24 cellular contexts compared by ENCODE assay signal in genomic region chrX:71697466-71698298, GRCh38. TPM values are rescaled to one million over a fixed set of nuclear protein-coding genes. Genes with fewer than 3 reads are reported as not detected.
DNase-seq lines count a peak whose midpoint lies in the region; ATAC-seq and TF ChIP-seq lines count a peak whose summit lies in the region.
"Not testable (repeated sequence)": the region's sequence is repeated elsewhere in the genome, so short reads cannot be mapped to it uniquely, and the experiment has no call there.
"Had no signal": no experiment of that assay in that cellular context is flagged by ENCODE, and none has a peak within 500 bp of the region (broad histone marks: within the 10 kb centered on the region; RNA-seq: fewer than 3 reads in every experiment).

No MANE protein-coding gene starts in this region.

- H3K27ac Mint-ChIP-seq in stimulated activated naive B cell treated with anti-CD40 and anti-IgM and Interleukin-4, amounts not matched to agents 10 μg/mL and 1 μg/mL and 100 μg/mL, for 72 hours, result not testable (repeated sequence)

- DNase-seq in stimulated activated naive B cell treated with anti-CD40 and anti-IgM and Interleukin-4, amounts not matched to agents 10 μg/mL and 1 μg/mL and 100 μg/mL, for 72 hours, result not testable (repeated sequence)

- TF ChIP-seq POLR2A in gastroesophageal sphincter (IDR thresholded peaks at IDR 0.05), result not testable (repeated sequence)

- not testable (repeated sequence) for H3K4me1 Mint-ChIP-seq in stimulated activated naive B cell treated with anti-CD40 and anti-IgM and Interleukin-4, amounts not matched to agents 10 μg/mL and 1 μg/mL and 100 μg/mL, for 72 hours

- not testable (repeated sequence) for H3K9me3 Mint-ChIP-seq in stimulated activated naive B cell treated with anti-CD40 and anti-IgM and Interleukin-4, amounts not matched to agents 10 μg/mL and 1 μg/mL and 100 μg/mL, for 72 hours

- not testable (repeated sequence) for H3K9me3 ChIP-seq in gastroesophageal sphincter

- H3K4me1 ChIP-seq in gastroesophageal sphincter, result not testable (repeated sequence)

- not testable (repeated sequence) for H3K36me3 Mint-ChIP-seq in stimulated activated naive B cell treated with anti-CD40 and anti-IgM and Interleukin-4, amounts not matched to agents 10 μg/mL and 1 μg/mL and 100 μg/mL, for 72 hours

- H3K27ac ChIP-seq in gastroesophageal sphincter, result not testable (repeated sequence)

- TF ChIP-seq CTCF in gastroesophageal sphincter (IDR thresholded peaks at IDR 0.05), result not testable (repeated sequence)

- H3K27me3 ChIP-seq in gastroesophageal sphincter, result not testable (repeated sequence)

- not testable (repeated sequence) for H3K4me3 ChIP-seq in gastroesophageal sphincter

- H3K27me3 Mint-ChIP-seq in stimulated activated naive B cell treated with anti-CD40 and anti-IgM and Interleukin-4, amounts not matched to agents 10 μg/mL and 1 μg/mL and 100 μg/mL, for 72 hours, result not testable (repeated sequence)

- no CpG with 5 or more reads among the region's 17 CpGs for WGBS in gastroesophageal sphincter (ENCODE audit: low coverage in 1 of 2), 2 donors

- not testable (repeated sequence) for H3K36me3 ChIP-seq in gastroesophageal sphincter

- TF ChIP-seq EP300 in gastroesophageal sphincter (IDR thresholded peaks at IDR 0.05), result not testable (repeated sequence)

- peak; percentile 51 for ATAC-seq in GM18861 (IDR thresholded peaks at IDR 0.05; ENCODE audit: unreplicated experiment)
- peak; percentile 50 for ATAC-seq in GM19395 (IDR thresholded peaks at IDR 0.05; ENCODE audit: unreplicated experiment)
- ATAC-seq in GM21529 (IDR thresholded peaks at IDR 0.05; ENCODE audit: unreplicated experiment), result peak; percentile 33
- peak; percentile 40 for ATAC-seq in HG02610 (IDR thresholded peaks at IDR 0.05; ENCODE audit: unreplicated experiment)
- peak; percentile 50 for ATAC-seq in HG02973 (IDR thresholded peaks at IDR 0.05; ENCODE audit: unreplicated experiment)
- peak; percentile 42 for ATAC-seq in HG03432 (IDR thresholded peaks at IDR 0.05; ENCODE audit: unreplicated experiment)
- ATAC-seq in gastroesophageal sphincter, result peak; percentile 22
- peak; percentile 61 to 78 for ATAC-seq in stimulated activated naive B cell treated with anti-CD40 and anti-IgM and Interleukin-4, amounts not matched to agents 10 μg/mL and 1 μg/mL and 100 μg/mL, for 72 hours (replicated peaks)

- not testable (repeated sequence) for H3K4me3 Mint-ChIP-seq in stimulated activated naive B cell treated with anti-CD40 and anti-IgM and Interleukin-4, amounts not matched to agents 10 μg/mL and 1 μg/mL and 100 μg/mL, for 72 hours

RNA-seq across cellular contexts. Expression of gene CXorf49, which starts 20.4 kb away (rescaled TPM):
- not detected for total RNA-seq in gastroesophageal sphincter
- total RNA-seq: activated B cell treated with CpG ODN at 0.5 μM for 24 hours; activated CD4-positive, alpha-beta T cell treated with anti-CD3 and anti-CD28 coated beads, Interleukin-2, amount 10 ng/mL, durations not matched to agents 7 days and 5 days; activated CD8-positive, alpha-beta memory T cell treated with anti-CD3 and anti-CD28 coated beads for 36 hours; activated naive CD4-positive, alpha-beta T cell treated with anti-CD3 and anti-CD28 coated beads, Interleukin-2, amount 50 U/mL, for 72 hours; CD8-positive, alpha-beta memory T cell; dermis blood vessel endothelial cell; endodermal cell; left ventricle myocardium inferior; myocyte; pancreas; PC-3; renal cortical epithelial cell; skeletal muscle tissue; subcutaneous adipose tissue; T-helper 1 cell treated with Interleukin-12 subunit alpha and Interleukin-12 subunit beta and Interleukin-4 antibody, amounts not matched to agents 30 ng/mL and 1 ng/mL, for 36 hours; transverse colon had no signal
